ENCODE assay signal across 21 cellular contexts in the genomic region with DNA sequence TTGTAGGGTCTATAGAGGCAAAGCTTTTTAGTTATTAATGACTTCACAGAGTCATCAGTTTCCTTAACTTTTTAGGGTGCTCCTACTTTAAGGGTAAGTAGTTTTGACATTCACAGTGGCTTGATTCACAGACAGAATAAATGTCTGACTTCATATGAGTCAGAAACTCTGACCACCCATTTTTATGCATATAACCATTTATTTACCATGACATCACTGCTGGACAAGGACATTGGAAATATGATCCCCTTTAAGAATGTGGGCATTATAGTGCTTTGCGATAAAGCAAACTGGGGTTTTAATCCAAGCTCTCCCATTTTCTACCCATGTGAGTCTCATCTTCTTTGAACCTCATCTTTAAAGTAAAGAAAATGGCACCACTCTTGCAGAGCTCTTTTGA.
DNase-seq lines count a peak whose midpoint lies in the region; ATAC-seq, FAIRE-seq and TF ChIP-seq lines count a peak whose summit lies in the region.
"Had no signal": no experiment of that assay in that cellular context is flagged by ENCODE, and none has a peak within 500 bp of the region (broad histone marks: within the 10 kb centered on the region; RNA-seq: fewer than 3 reads in every experiment).

No MANE protein-coding gene starts in this region.

- no peaks in the 10 kb centered on the region for H3K9me3 ChIP-seq in body of pancreas
- H3K9me3 ChIP-seq: pancreas had no signal

- ATAC-seq in HG03521 (IDR thresholded peaks at IDR 0.05; ENCODE audit: unreplicated experiment) (no peak), body of pancreas (no peak)
- ATAC-seq: activated CD4-positive, CD25-positive, alpha-beta regulatory T cell treated with anti-CD3 and anti-CD28 coated beads, Interleukin-2, amount 50 U/mL, for 24 hours; activated naive CD8-positive, alpha-beta T cell treated with anti-CD3 and anti-CD28 coated beads, Interleukin-2, amount 50 U/mL, for 24 hours; activated T-helper 17 cell treated with anti-CD3 and anti-CD28 coated beads, Interleukin-2, amount 50 U/mL, for 72 hours; K562; pancreas had no signal

- H3K4me3 ChIP-seq in body of pancreas = no peak overlapping the region
- H3K4me3 ChIP-seq: K562, pancreas had no signal

- H3K27ac ChIP-seq in body of pancreas = no peak overlapping the region
- H3K27ac ChIP-seq: pancreas had no signal

- no peaks in the 10 kb centered on the region for H3K36me3 ChIP-seq in body of pancreas (replicated peaks in 1 of 2; ENCODE audit: insufficient read depth in 1 of 2, low read depth in 2 of 2)
- H3K36me3 ChIP-seq: pancreas had no signal

- no peak for FAIRE-seq in HTR-8/SVneo (lab: Jason Lieb, UNC)
- FAIRE-seq: endometrium, K562, pancreas had no signal

- TF ChIP-seq CTCF in body of pancreas (IDR thresholded peaks at IDR 0.05) = no peak

- no peak for TF ChIP-seq POLR2A in body of pancreas (IDR thresholded peaks at IDR 0.05)

- DNase-seq in Daoy (ENCODE audit: low read depth) (peak; percentile 44), HTR-8/SVneo (ENCODE audit: insufficient read length, low spot score) (peak; percentile 2), astrocyte of the hippocampus (ENCODE audit: low read depth, low spot score) (peak; percentile 49), iris pigment epithelial cell (ENCODE audit: low read depth) (peak; percentile 69), LoVo (ENCODE audit: low spot score) (no peak), T1000 (lab: John Stamatoyannopoulos, UW) (no peak), body of pancreas (no peak)
- DNase-seq: activated naive CD8-positive, alpha-beta T cell treated with anti-CD3 and anti-CD28 coated beads, Interleukin-2, amount 50 U/mL, for 24 hours; COR-L47; GF-D8; immature natural killer cell; naive B cell; NCI-H1092; pancreas; SHP77; T-helper 2 cell had no signal

- no peaks in the 10 kb centered on the region for H3K4me1 ChIP-seq in body of pancreas
- H3K4me1 ChIP-seq: pancreas had no signal

- no peaks in the 10 kb centered on the region for H3K27me3 ChIP-seq in body of pancreas

- 70 to 76% methylated on average over 1 of the region's 1 CpG for WGBS in body of pancreas, 2 donors

- intact Hi-C loops in body of pancreas (cut with DNase I) = no loop called here

Comparison
In these comparisons a context has a peak if more than half of its experiments do, and no peak if none do; other contexts are left out.
1. DNase-seq: peak in Daoy (single experiment), HTR-8/SVneo (single experiment), astrocyte of the hippocampus (single experiment) and iris pigment epithelial cell (single experiment); none in LoVo (single experiment), T1000 (single experiment) and body of pancreas (0 of 4).